ENCODE assay signal across 1 cellular context in the genomic region with DNA sequence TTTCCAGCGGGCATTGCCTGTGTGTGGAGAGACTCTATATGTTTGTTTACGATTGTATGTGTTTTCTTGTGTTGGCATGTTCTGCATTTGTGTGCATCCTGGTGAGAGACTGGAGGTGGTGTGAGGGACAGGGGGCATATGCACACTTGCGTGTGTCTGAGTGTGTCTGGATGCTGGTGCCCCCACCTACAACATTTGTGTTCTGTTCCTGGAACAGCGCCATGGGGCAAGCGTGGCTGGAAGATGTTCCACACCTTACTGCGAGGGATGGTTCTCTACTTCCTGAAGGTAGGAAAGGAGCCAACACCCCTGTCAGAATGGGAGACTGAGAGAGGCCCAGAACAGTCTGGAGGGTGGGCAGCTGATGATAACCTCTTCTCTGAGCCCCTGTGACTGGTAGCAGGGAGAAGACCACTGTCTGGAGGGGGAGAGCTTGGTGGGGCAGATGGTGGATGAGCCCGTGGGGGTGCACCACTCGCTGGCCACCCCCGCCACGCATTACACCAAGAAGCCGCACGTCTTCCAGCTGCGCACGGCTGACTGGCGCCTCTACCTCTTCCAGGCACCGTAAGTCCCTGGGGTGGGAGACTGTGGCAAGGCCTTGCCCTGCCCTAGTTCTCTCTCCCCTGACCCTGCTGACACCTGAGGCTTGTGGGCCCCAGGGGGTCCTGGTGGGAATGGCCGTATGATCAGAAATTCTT.
TF ChIP-seq lines count a peak whose summit lies in the region.

No MANE protein-coding gene starts in this region.

TF ChIP-seq in GM23338, 12 proteins besides CTCF, POLR2A, EP300 and RAD21:
- TF ChIP-seq ZNF114 (CRISPR knock-in tag; IDR thresholded peaks at IDR 0.05), result no peak
- no peak for TF ChIP-seq EZH2phosphoT487 (IDR thresholded peaks at IDR 0.05; ENCODE audit: unreplicated experiment)
